ENCODE assay signal across 8 cellular contexts in the genomic region with DNA sequence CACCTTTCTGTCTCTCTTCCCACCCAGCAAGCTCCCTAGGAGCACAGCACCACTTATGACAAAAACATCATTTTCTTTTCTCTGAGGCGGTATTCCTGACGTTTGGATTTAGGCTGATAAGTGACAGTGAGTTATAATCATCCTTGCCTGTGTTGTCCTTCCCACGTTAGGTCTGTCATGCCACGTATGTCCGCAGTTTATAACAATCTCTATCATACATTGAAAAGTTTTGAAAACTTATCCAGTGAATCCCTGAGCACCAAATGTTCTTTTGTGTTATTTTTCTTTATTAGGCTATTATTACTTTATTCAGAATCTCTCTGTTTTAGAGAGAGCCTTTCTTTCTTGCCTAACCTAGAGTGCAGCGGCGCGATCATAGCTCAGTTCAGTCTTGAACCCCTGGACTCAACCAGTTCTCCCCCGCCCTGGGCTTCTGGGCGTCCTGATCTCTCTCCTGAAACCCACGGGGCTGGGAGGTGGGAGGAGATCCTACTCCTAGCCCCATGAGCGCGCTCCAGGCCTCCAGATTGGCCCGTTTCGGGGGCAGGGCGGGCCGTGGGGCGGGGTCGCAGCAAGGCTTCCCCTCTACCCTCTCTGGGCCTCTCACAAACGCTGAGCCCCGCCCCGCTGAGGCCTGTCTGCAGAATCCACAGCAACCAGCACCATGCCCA. TPM values are rescaled to one million over a fixed set of nuclear protein-coding genes. Genes with fewer than 3 reads are reported as not detected.
DNase-seq lines count a peak whose midpoint lies in the region; TF ChIP-seq lines count a peak whose summit lies in the region.

A gene (plus strand): TSS at position 606 of the 671 bp plus-strand sequence. CDS start 59 bp downstream, at position 665.

- peaks cover 2% of the 10 kb centered on the region for H3K27me3 Mint-ChIP-seq in dendritic cell treated with granulocyte-macrophage colony-stimulating factor and Interleukin-4, amounts not matched to agents 40 ng/mL and 50 ng/mL, for 4 days

- H3K36me3 Mint-ChIP-seq in dendritic cell treated with granulocyte-macrophage colony-stimulating factor and Interleukin-4, amounts not matched to agents 40 ng/mL and 50 ng/mL, for 4 days (ENCODE audit: low read depth), result peaks cover 12% of the 10 kb centered on the region

- DNase-seq in GM03348 (ENCODE audit: low spot score), result peak; percentile 98
- peak; percentile 96 for DNase-seq in HEK293T (ENCODE audit: extremely low spot score)
- peak; percentile 33 for DNase-seq in NCI-H2107 treated with DMSO at 0.1 percent for 48 hours (lab: John Stamatoyannopoulos, UW; ENCODE audit: unreplicated experiment)
- peak; percentile 81 for DNase-seq in activated CD4-positive, alpha-beta T cell treated with anti-CD3 and anti-CD28 coated beads, Interleukin-2, amount 50 U/mL, for 1 hour
- DNase-seq in lower leg skin (ENCODE audit: low spot score in 2 of 2), result peak; percentile 93 to 99
- DNase-seq in stimulated activated CD4-positive, alpha-beta T cell treated with anti-CD3 and anti-CD28 coated beads, Interleukin-2, amount 100 ng/mL, for 48 hours, result peak; percentile 79
- no peak for DNase-seq in SKM-1 treated with dmso at 0.1 percent for 144 hours (lab: John Stamatoyannopoulos, UW; ENCODE audit: unreplicated experiment)

- intact Hi-C loops in dendritic cell treated with granulocyte-macrophage colony-stimulating factor and Interleukin-4, amounts not matched to agents 40 ng/mL and 50 ng/mL, for 4 days (cut with micrococcal nuclease), result no loop called here
- intact Hi-C loops in lower leg skin (cut with DNase I; ENCODE audit: low total_unique reads), result no loop called here

- POLR2A ChIA-PET in HEK293T (lab: Yijun Ruan, JAX), result interaction anchor here (0.6 to 2.1 kb wide), 6 partner anchors 9 to 48 kb away, joined by 3 to 8 read pairs (median 4); a partner anchor contains a TSS

- no peak for TF ChIP-seq POLR2A in lower leg skin (IDR thresholded peaks at IDR 0.05)

- no peak within 1 kb of the TSS for H3K27ac Mint-ChIP-seq in dendritic cell treated with granulocyte-macrophage colony-stimulating factor and Interleukin-4, amounts not matched to agents 40 ng/mL and 50 ng/mL, for 4 days

- no peaks in the 10 kb centered on the region for H3K9me3 Mint-ChIP-seq in dendritic cell treated with granulocyte-macrophage colony-stimulating factor and Interleukin-4, amounts not matched to agents 40 ng/mL and 50 ng/mL, for 4 days

- peaks cover 9% of the 10 kb centered on the region for H3K4me1 Mint-ChIP-seq in dendritic cell treated with granulocyte-macrophage colony-stimulating factor and Interleukin-4, amounts not matched to agents 40 ng/mL and 50 ng/mL, for 4 days (ENCODE audit: low read depth)

- 6 to 9% methylated on average over 22 of the region's 22 CpGs for WGBS in lower leg skin, 2 donors

- CTCF ChIA-PET in HEK293T (lab: Yijun Ruan, JAX), result interaction anchor here (1.3 to 1.4 kb wide), 2 partner anchors 27 to 31 kb away, joined by 3 to 7 read pairs; no protein-coding TSS in a partner anchor

- peak within 1 kb of the TSS; percentile 14 for H3K4me3 ChIP-seq in lower leg skin (ENCODE audit: low read depth, poor library complexity, severe bottlenecking)

- no peak for TF ChIP-seq CTCF in lower leg skin (IDR thresholded peaks at IDR 0.05)

- H3K4me3 Mint-ChIP-seq in dendritic cell treated with granulocyte-macrophage colony-stimulating factor and Interleukin-4, amounts not matched to agents 40 ng/mL and 50 ng/mL, for 4 days, result peak within 1 kb of the TSS; percentile 58

TF ChIP-seq in HEK293T, 16 proteins besides CTCF, POLR2A, EP300 and RAD21:
- TF ChIP-seq FOXM1 (IDR thresholded peaks at IDR 0.05; ENCODE audit: borderline replicate concordance) (no peak), NFRKB (IDR thresholded peaks at IDR 0.05) (no peak), SP1 (IDR thresholded peaks at IDR 0.05) (no peak), ARNT (IDR thresholded peaks at IDR 0.05) (no peak), SUZ12 (IDR thresholded peaks at IDR 0.05) (no peak), TARDBP (IDR thresholded peaks at IDR 0.05) (no peak), ZNF384 (IDR thresholded peaks at IDR 0.05) (no peak), ELF4 (IDR thresholded peaks at IDR 0.05) (no peak), FOXK2 (IDR thresholded peaks at IDR 0.05) (no peak), L3MBTL2 (conservative IDR thresholded peaks at IDR 0.05) (no peak), CTBP1 (IDR thresholded peaks at IDR 0.05; ENCODE audit: borderline replicate concordance) (no peak), BHLHE40 (IDR thresholded peaks at IDR 0.05; ENCODE audit: borderline replicate concordance) (no peak), LEF1 (IDR thresholded peaks at IDR 0.05; ENCODE audit: borderline replicate concordance) (no peak), HDGF (IDR thresholded peaks at IDR 0.05; ENCODE audit: borderline replicate concordance) (no peak), FOXA1 (IDR thresholded peaks at IDR 0.05) (no peak)
- TF ChIP-seq, protein P1, sequence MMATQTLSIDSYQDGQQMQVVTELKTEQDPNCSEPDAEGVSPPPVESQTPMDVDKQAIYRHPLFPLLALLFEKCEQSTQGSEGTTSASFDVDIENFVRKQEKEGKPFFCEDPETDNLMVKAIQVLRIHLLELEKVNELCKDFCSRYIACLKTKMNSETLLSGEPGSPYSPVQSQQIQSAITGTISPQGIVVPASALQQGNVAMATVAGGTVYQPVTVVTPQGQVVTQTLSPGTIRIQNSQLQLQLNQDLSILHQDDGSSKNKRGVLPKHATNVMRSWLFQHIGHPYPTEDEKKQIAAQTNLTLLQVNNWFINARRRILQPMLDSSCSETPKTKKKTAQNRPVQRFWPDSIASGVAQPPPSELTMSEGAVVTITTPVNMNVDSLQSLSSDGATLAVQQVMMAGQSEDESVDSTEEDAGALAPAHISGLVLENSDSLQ (IDR thresholded peaks at IDR 0.05), result no peak

RNA-seq across cellular contexts. Expression of the gene that starts here (rescaled TPM):
- total RNA-seq in lower leg skin, result 100 to 1,000 TPM in 1 of 4 donors, 10 to 100 TPM in 3; 48.1 to 183 (median 57.2) TPM
